In genomic region chr1:167957710-167958109, GRCh38 we compare ENCODE assay signal across 23 cellular contexts. TPM values are rescaled to one million over a fixed set of nuclear protein-coding genes. Genes with fewer than 3 reads are reported as not detected.
"Had no signal": no experiment of that assay in that cellular context is flagged by ENCODE, and none has a peak within 500 bp of the region (broad histone marks: within the 10 kb centered on the region; RNA-seq: fewer than 3 reads in every experiment).

No MANE protein-coding gene starts in this region.

- H3K9me3 Mint-ChIP-seq: activated B cell treated with CpG ODN at 0.5 μM for 24 hours; activated CD8-positive, alpha-beta T cell treated with anti-CD3 and anti-CD28 coated beads for 36 hours; activated naive CD4-positive, alpha-beta T cell treated with anti-CD3 and anti-CD28 coated beads for 36 hours; activated T-cell treated with anti-CD3 and anti-CD28 coated beads, Interleukin-2, amount 50 U/mL, for 24 hours; stimulated activated naive CD8-positive, alpha-beta T cell treated with anti-CD3 and anti-CD28 coated beads, Interleukin-15, Interleukin-2, amounts not matched to agents 100 ng/mL and 50 ng/mL, for 24 hours; T-helper 2 cell treated with Interferon-gamma antibody and Interleukin-4, amounts not matched to agents 5 μg/mL and 100 μg/mL, for 36 hours had no signal

- H3K27me3 Mint-ChIP-seq: activated B cell treated with CpG ODN at 0.5 μM for 24 hours; activated CD8-positive, alpha-beta T cell treated with anti-CD3 and anti-CD28 coated beads for 36 hours; activated T-cell treated with anti-CD3 and anti-CD28 coated beads, Interleukin-2, amount 50 U/mL, for 24 hours; stimulated activated naive CD8-positive, alpha-beta T cell treated with anti-CD3 and anti-CD28 coated beads, Interleukin-15, Interleukin-2, amounts not matched to agents 100 ng/mL and 50 ng/mL, for 24 hours had no signal

- H3K4me1 Mint-ChIP-seq: activated B cell treated with CpG ODN at 0.5 μM for 24 hours, nephron progenitor cell had no signal

- DNase-seq: activated B cell treated with CpG ODN at 0.5 μM for 24 hours; activated CD4-positive, alpha-beta T cell treated with anti-CD3 and anti-CD28 coated beads for 48 hours; activated CD8-positive, alpha-beta T cell treated with anti-CD3 and anti-CD28 coated beads for 36 hours; activated naive CD4-positive, alpha-beta T cell treated with anti-CD3 and anti-CD28 coated beads for 36 hours; activated T-cell treated with anti-CD3 and anti-CD28 coated beads, Interleukin-2, amount 50 U/mL, for 24 hours; body of pancreas; central memory CD4-positive, alpha-beta T cell; dorsolateral prefrontal cortex; heart left ventricle; kidney glomerular epithelial cell; left ventricle myocardium inferior; nephron progenitor cell; occipital lobe; posterior cingulate gyrus; retina; uterus had no signal

- H3K4me1 ChIP-seq: gastroesophageal sphincter, tibial nerve had no signal

- H3K27ac ChIP-seq: body of pancreas, dorsolateral prefrontal cortex, gastroesophageal sphincter, heart left ventricle, left ventricle myocardium inferior, tibial nerve, uterus had no signal

- H3K4me3 Mint-ChIP-seq: activated B cell treated with CpG ODN at 0.5 μM for 24 hours; activated CD8-positive, alpha-beta T cell treated with anti-CD3 and anti-CD28 coated beads for 36 hours; activated naive CD4-positive, alpha-beta T cell treated with anti-CD3 and anti-CD28 coated beads for 36 hours; activated T-cell treated with anti-CD3 and anti-CD28 coated beads, Interleukin-2, amount 50 U/mL, for 24 hours; nephron progenitor cell; stimulated activated naive CD8-positive, alpha-beta T cell treated with anti-CD3 and anti-CD28 coated beads, Interleukin-15, Interleukin-2, amounts not matched to agents 100 ng/mL and 50 ng/mL, for 24 hours; T-helper 2 cell treated with Interferon-gamma antibody and Interleukin-4, amounts not matched to agents 5 μg/mL and 100 μg/mL, for 36 hours had no signal

- H3K27ac Mint-ChIP-seq: activated B cell treated with CpG ODN at 0.5 μM for 24 hours; activated CD8-positive, alpha-beta T cell treated with anti-CD3 and anti-CD28 coated beads for 36 hours; activated naive CD4-positive, alpha-beta T cell treated with anti-CD3 and anti-CD28 coated beads for 36 hours; activated T-cell treated with anti-CD3 and anti-CD28 coated beads, Interleukin-2, amount 50 U/mL, for 24 hours; nephron progenitor cell; stimulated activated naive CD8-positive, alpha-beta T cell treated with anti-CD3 and anti-CD28 coated beads, Interleukin-15, Interleukin-2, amounts not matched to agents 100 ng/mL and 50 ng/mL, for 24 hours; T-helper 2 cell treated with Interferon-gamma antibody and Interleukin-4, amounts not matched to agents 5 μg/mL and 100 μg/mL, for 36 hours had no signal

- FAIRE-seq: colon had no signal

- H3K36me3 ChIP-seq: uterus had no signal

- ATAC-seq: activated CD8-positive, alpha-beta T cell treated with anti-CD3 and anti-CD28 coated beads for 36 hours; body of pancreas; gastroesophageal sphincter; heart left ventricle had no signal

- H3K27me3 ChIP-seq: body of pancreas, dorsolateral prefrontal cortex, gastroesophageal sphincter, heart left ventricle, tibial nerve, uterus had no signal

- H3K9me3 ChIP-seq: body of pancreas, gastroesophageal sphincter, heart left ventricle, left ventricle myocardium inferior, tibial nerve, uterus had no signal

- H3K4me3 ChIP-seq: body of pancreas, dorsolateral prefrontal cortex, gastroesophageal sphincter, heart left ventricle, left ventricle myocardium inferior, tibial nerve, uterus had no signal

RNA-seq across cellular contexts. Expression of gene ADCY10, which starts 43.8 kb away (rescaled TPM):
- total RNA-seq: epithelial cell of proximal tubule, myocyte, tibial nerve had no signal
